In genomic region chr7:68107968-68108367, GRCh38 we compare ENCODE assay signal across 20 cellular contexts.
"Had no signal": no experiment of that assay in that cellular context is flagged by ENCODE, and none has a peak within 500 bp of the region (broad histone marks: within the 10 kb centered on the region; RNA-seq: fewer than 3 reads in every experiment).

No MANE protein-coding gene starts in this region.

- H3K4me1 ChIP-seq: ascending aorta, tibial artery, vagina had no signal

- ATAC-seq: activated CD4-positive, CD25-positive, alpha-beta regulatory T cell treated with anti-CD3 and anti-CD28 coated beads, Interleukin-2, amount 50 U/mL, for 24 hours; activated naive CD8-positive, alpha-beta T cell treated with anti-CD3 and anti-CD28 coated beads, Interleukin-2, amount 50 U/mL, for 24 hours; stimulated activated memory B cell treated with anti-CD40 and anti-IgM and Interleukin-4, amounts not matched to agents 10 μg/mL and 1 μg/mL and 100 μg/mL, for 72 hours had no signal

- H3K9me3 Mint-ChIP-seq: nephron; stimulated activated memory B cell treated with anti-CD40 and anti-IgM and Interleukin-4, amounts not matched to agents 10 μg/mL and 1 μg/mL and 100 μg/mL, for 72 hours had no signal

- H3K27me3 ChIP-seq: ascending aorta, right atrium auricular region, tibial artery, vagina had no signal

- H3K27ac ChIP-seq: ascending aorta, right atrium auricular region, tibial artery, vagina had no signal

- H3K27me3 Mint-ChIP-seq: activated naive CD8-positive, alpha-beta T cell treated with anti-CD3 and anti-CD28 coated beads, Interleukin-2, amount 50 U/mL, for 24 hours; stimulated activated memory B cell treated with anti-CD40 and anti-IgM and Interleukin-4, amounts not matched to agents 10 μg/mL and 1 μg/mL and 100 μg/mL, for 72 hours had no signal

- H3K9me3 ChIP-seq: ascending aorta, right atrium auricular region, tibial artery, vagina had no signal

- H3K36me3 ChIP-seq: ascending aorta, right atrium auricular region, tibial artery, vagina had no signal

- H3K4me1 Mint-ChIP-seq: activated naive CD8-positive, alpha-beta T cell treated with anti-CD3 and anti-CD28 coated beads, Interleukin-2, amount 50 U/mL, for 24 hours; stimulated activated memory B cell treated with anti-CD40 and anti-IgM and Interleukin-4, amounts not matched to agents 10 μg/mL and 1 μg/mL and 100 μg/mL, for 72 hours had no signal

- H3K36me3 Mint-ChIP-seq: stimulated activated memory B cell treated with anti-CD40 and anti-IgM and Interleukin-4, amounts not matched to agents 10 μg/mL and 1 μg/mL and 100 μg/mL, for 72 hours had no signal

- DNase-seq: activated CD4-positive, alpha-beta T cell treated with anti-CD3 and anti-CD28 coated beads, Interleukin-2, amount 50 U/mL, for 4 hours; activated naive CD4-positive, alpha-beta T cell treated with anti-CD3 and anti-CD28 coated beads for 36 hours; activated naive CD8-positive, alpha-beta T cell treated with anti-CD3 and anti-CD28 coated beads, Interleukin-2, amount 50 U/mL, for 24 hours; islet precursor cell; left ventricle myocardium superior; mesenchymal stem cell; occipital lobe; stimulated activated CD4-positive, alpha-beta T cell treated with anti-CD3 and anti-CD28 coated beads, Interleukin-2, amount 100 ng/mL, for 48 hours; tibial artery had no signal

- H3K27ac Mint-ChIP-seq: activated naive CD4-positive, alpha-beta T cell treated with anti-CD3 and anti-CD28 coated beads for 36 hours; activated naive CD8-positive, alpha-beta T cell treated with anti-CD3 and anti-CD28 coated beads, Interleukin-2, amount 50 U/mL, for 24 hours; activated T-helper 2 cell treated with anti-CD3 and anti-CD28 coated beads, Interferon-gamma antibody, Interleukin-2, Interleukin-4, amounts not matched to agents 10 μg/mL and 5 μg/mL and 100 μg/mL, durations not matched to agents 14 hours and 24 hours and 36 hours; nephron; progenitor cell of endocrine pancreas; stimulated activated memory B cell treated with anti-CD40 and anti-IgM and Interleukin-4, amounts not matched to agents 10 μg/mL and 1 μg/mL and 100 μg/mL, for 72 hours; T-helper 2 cell treated with Interferon-gamma antibody and Interleukin-4, amounts not matched to agents 5 μg/mL and 100 μg/mL, for 36 hours had no signal

- FAIRE-seq: colon, endometrium had no signal

- H3K4me3 Mint-ChIP-seq: activated naive CD4-positive, alpha-beta T cell treated with anti-CD3 and anti-CD28 coated beads for 36 hours; activated naive CD8-positive, alpha-beta T cell treated with anti-CD3 and anti-CD28 coated beads, Interleukin-2, amount 50 U/mL, for 24 hours; nephron; stimulated activated memory B cell treated with anti-CD40 and anti-IgM and Interleukin-4, amounts not matched to agents 10 μg/mL and 1 μg/mL and 100 μg/mL, for 72 hours; T-helper 2 cell treated with Interferon-gamma antibody and Interleukin-4, amounts not matched to agents 5 μg/mL and 100 μg/mL, for 36 hours had no signal

- H3K4me3 ChIP-seq: ascending aorta, right atrium auricular region, tibial artery, vagina had no signal
